ENCODE assay signal across 10 cellular contexts in genomic region chr1:109926662-109927300, GRCh38. TPM values are rescaled to one million over a fixed set of nuclear protein-coding genes. Genes with fewer than 3 reads are reported as not detected.
DNase-seq lines count a peak whose midpoint lies in the region; ATAC-seq and TF ChIP-seq lines count a peak whose summit lies in the region.
"Had no signal": no experiment of that assay in that cellular context is flagged by ENCODE, and none has a peak within 500 bp of the region (broad histone marks: within the 10 kb centered on the region; RNA-seq: fewer than 3 reads in every experiment).

No MANE protein-coding gene starts in this region.

- 72 to 88% (median 84%) methylated on average over 2 of the region's 2 CpGs for WGBS in spleen, 5 donors

- no peak overlapping the region for H3K4me3 ChIP-seq in fibroblast of villous mesenchyme (ENCODE audit: low read depth, low read length)
- no peak overlapping the region for H3K4me3 ChIP-seq in spleen

- H3K27ac ChIP-seq in spleen, result peak overlapping the region in 7 of 8 donors; percentile 38 to 85 (median 69)

- no peaks in the 10 kb centered on the region for H3K9me3 ChIP-seq in spleen

- TF ChIP-seq CTCF in fibroblast of villous mesenchyme (IDR thresholded peaks at IDR 0.05; ENCODE audit: insufficient read depth, low read depth, low read length), result no peak
- no peak for TF ChIP-seq CTCF in spleen (IDR thresholded peaks at IDR 0.05 in 8 of 11, conservative IDR thresholded peaks at IDR 0.05 in 3 of 11)

- no peak overlapping the region for H3K4me3 Mint-ChIP-seq in activated T-helper 17 cell treated with anti-CD3 and anti-CD28 coated beads, Interleukin-2, amount 50 U/mL, for 72 hours

- no peak for TF ChIP-seq POLR2A in spleen (IDR thresholded peaks at IDR 0.05)

- H3K9me3 Mint-ChIP-seq in activated T-helper 17 cell treated with anti-CD3 and anti-CD28 coated beads, Interleukin-2, amount 50 U/mL, for 72 hours, result no peaks in the 10 kb centered on the region

- intact Hi-C loops in spleen (cut with DNase I; ENCODE audit: low total_unique reads), result no loop called here

- H3K36me3 ChIP-seq in spleen, result peaks cover 0 to 92% (median 68%) of the 10 kb centered on the region in 6 donors

- H3K4me1 ChIP-seq in spleen, result peaks cover 4 to 95% (median 51%) of the 10 kb centered on the region in 6 donors

- ATAC-seq in activated T-helper 17 cell treated with anti-CD3 and anti-CD28 coated beads, Interleukin-2, amount 50 U/mL, for 72 hours (replicated peaks), result no peak
- no peak for ATAC-seq in GM21390 (IDR thresholded peaks at IDR 0.05; ENCODE audit: unreplicated experiment)

- H3K27me3 Mint-ChIP-seq in activated T-helper 17 cell treated with anti-CD3 and anti-CD28 coated beads, Interleukin-2, amount 50 U/mL, for 72 hours, result no peaks in the 10 kb centered on the region

- peaks cover 8% of the 10 kb centered on the region for H3K4me1 Mint-ChIP-seq in activated T-helper 17 cell treated with anti-CD3 and anti-CD28 coated beads, Interleukin-2, amount 50 U/mL, for 72 hours

- H3K27me3 ChIP-seq in spleen (replicated peaks in 1 of 7), result no peaks in the 10 kb centered on the region

- H3K36me3 Mint-ChIP-seq in activated T-helper 17 cell treated with anti-CD3 and anti-CD28 coated beads, Interleukin-2, amount 50 U/mL, for 72 hours (ENCODE audit: low read depth), result peaks cover 89% of the 10 kb centered on the region

- H3K27ac Mint-ChIP-seq in activated T-helper 17 cell treated with anti-CD3 and anti-CD28 coated beads, Interleukin-2, amount 50 U/mL, for 72 hours, result peak overlapping the region; percentile 47

- peak; percentile 57 for DNase-seq in GM03348 (ENCODE audit: low spot score)
- peak; percentile 66 for DNase-seq in fibroblast of villous mesenchyme (ENCODE audit: low read depth)
- no peak for DNase-seq in spleen
- DNase-seq in amygdala (lab: John Stamatoyannopoulos, UW), result no peak
- DNase-seq in DMS53 treated with DMSO at 0.1 percent for 48 hours (lab: John Stamatoyannopoulos, UW; ENCODE audit: unreplicated experiment), result no peak
- DNase-seq in Kasumi-1 (lab: John Stamatoyannopoulos, UW), result no peak
- DNase-seq: COR-L47, NCI-H510A treated with DMSO at 0.1 percent for 48 hours had no signal

RNA-seq across cellular contexts. Expression of gene CSF1, which starts 16.1 kb away (rescaled TPM):
- total RNA-seq in activated T-helper 17 cell treated with anti-CD3 and anti-CD28 coated beads, Interleukin-2, amount 50 U/mL, for 72 hours, result 10 to 100 TPM; 46.8 to 95.4 TPM
- total RNA-seq in fibroblast of villous mesenchyme, result 24.5 and 64.8 TPM in 2 replicates
- total RNA-seq in spleen, result 100 to 1,000 TPM in 4 of 7 donors, 10 to 100 TPM in 3; 54.2 to 207 (median 112) TPM
- 10 to 100 TPM in 1 of 3 donors, 1 to 10 TPM in 2; 5.8 to 17.3 (median 8.1) TPM for polyA plus RNA-seq in spleen

RNA-seq across cellular contexts. Expression of gene AHCYL1, which starts 57.8 kb away (rescaled TPM):
- total RNA-seq in activated T-helper 17 cell treated with anti-CD3 and anti-CD28 coated beads, Interleukin-2, amount 50 U/mL, for 72 hours, result 10 to 100 TPM; 60.1 to 80.8 TPM
- total RNA-seq in fibroblast of villous mesenchyme (49.0 and 66.9 TPM in 2 replicates), spleen (10 to 100 TPM; 47.1 to 65.3 (median 52.7) TPM)
- 10 to 100 TPM; 16.2 to 29.9 (median 21.1) TPM for polyA plus RNA-seq in spleen

Comparison
In these comparisons a context has a peak if more than half of its experiments do, and no peak if none do; other contexts are left out.
1. DNase-seq: peak in GM03348 (single experiment) and fibroblast of villous mesenchyme (single experiment); none in spleen (single experiment), amygdala (0 of 56), DMS53 treated with DMSO at 0.1 percent for 48 hours (single experiment) and Kasumi-1 (0 of 2).